ENCODE assay signal across 31 cellular contexts in genomic region chr3:60803156-60803555, GRCh38.
"Had no signal": no experiment of that assay in that cellular context is flagged by ENCODE, and none has a peak within 500 bp of the region (broad histone marks: within the 10 kb centered on the region; RNA-seq: fewer than 3 reads in every experiment).

No MANE protein-coding gene starts in this region.

- H3K27ac ChIP-seq: cardiac muscle cell, Peyer's patch, RWPE1, VCaP had no signal

- DNase-seq: activated B cell treated with CpG ODN at 0.5 μM for 24 hours; activated CD4-positive, alpha-beta memory T cell treated with anti-CD3 and anti-CD28 coated beads for 36 hours; activated CD4-positive, alpha-beta T cell treated with anti-CD3 and anti-CD28 coated beads for 4 hours; activated CD4-positive, alpha-beta T cell treated with anti-CD3 and anti-CD28 coated beads, Interleukin-2, amount 50 U/mL, for 1 hour; activated CD4-positive, CD25-positive, alpha-beta regulatory T cell treated with anti-CD3 and anti-CD28 coated beads, Interleukin-2, amount 50 U/mL, for 72 hours; activated CD8-positive, alpha-beta memory T cell treated with anti-CD3 and anti-CD28 coated beads, Interleukin-2, amount 50 U/mL, for 4 hours; activated effector memory CD4-positive, alpha-beta T cell treated with Interleukin-2 at 50 U/mL for 16 hours; activated naive CD4-positive, alpha-beta T cell treated with anti-CD3 and anti-CD28 coated beads, Interleukin-2, amount 10 ng/mL, durations not matched to agents 7 days and 5 days; activated naive CD8-positive, alpha-beta T cell treated with anti-CD3 and anti-CD28 coated beads, Interleukin-2, amount 50 U/mL, for 24 hours; activated T-cell treated with anti-CD3 and anti-CD28 coated beads for 4 hours; activated T-cell treated with anti-CD3 and anti-CD28 coated beads, Interleukin-2, amount 50 U/mL, for 48 hours; Karpas-422; NCI-H1105; NCI-H1417 treated with DMSO at 0.1 percent for 48 hours; NCI-H1930; NCI-H2171; NCI-H510A; NCI-H526; NCI-H748 treated with DMSO at 0.1 percent for 48 hours; NK-92 treated with Interleukin-12 subunit alpha and Interleukin-12 subunit beta, amount 100 ng/mL, for 24 hours; PC-3; Peyer's patch; SIG-M5; T-cell; T-helper 2 cell; T-helper 9 cell had no signal

- H3K4me1 ChIP-seq: Peyer's patch had no signal

- H3K9me3 ChIP-seq: Peyer's patch had no signal

- H3K4me3 ChIP-seq: cardiac muscle cell, Peyer's patch had no signal

- H3K27me3 ChIP-seq: cardiac muscle cell, Peyer's patch had no signal

- H3K36me3 ChIP-seq: cardiac muscle cell, Peyer's patch had no signal

- ATAC-seq: activated naive CD8-positive, alpha-beta T cell treated with anti-CD3 and anti-CD28 coated beads, Interleukin-2, amount 50 U/mL, for 24 hours; PC-3; Right ventricle myocardium inferior; SK-N-SH treated with all-trans-retinoic acid at 6 μM for 48 hours; T-cell had no signal
